Comparison of ENCODE assay signal across 2 cellular contexts in the genomic region with DNA sequence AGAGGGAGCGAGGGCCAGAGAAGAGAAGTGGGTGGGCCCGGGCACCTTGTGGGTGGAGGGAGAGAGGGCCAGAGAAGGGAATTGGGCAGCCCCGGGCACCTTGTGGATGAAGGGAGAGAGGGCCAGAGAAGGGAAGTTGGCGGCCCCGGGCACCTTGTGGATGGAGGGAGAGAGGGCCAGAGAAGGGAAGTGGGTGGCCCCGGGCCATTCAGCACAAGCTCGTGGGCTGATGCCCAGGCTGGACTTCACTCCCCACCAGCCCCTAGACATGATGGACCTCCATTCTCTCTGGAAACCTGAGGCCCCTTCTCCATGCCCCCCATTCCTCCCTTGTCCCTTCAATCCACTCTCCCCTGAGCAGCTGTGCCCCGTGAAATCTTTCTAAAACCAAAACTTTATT.
TF ChIP-seq lines count a peak whose summit lies in the region.

No MANE protein-coding gene starts in this region.

TF ChIP-seq in SK-N-SH, 30 proteins besides CTCF, POLR2A, EP300 and RAD21:
- TF ChIP-seq, protein P1, sequence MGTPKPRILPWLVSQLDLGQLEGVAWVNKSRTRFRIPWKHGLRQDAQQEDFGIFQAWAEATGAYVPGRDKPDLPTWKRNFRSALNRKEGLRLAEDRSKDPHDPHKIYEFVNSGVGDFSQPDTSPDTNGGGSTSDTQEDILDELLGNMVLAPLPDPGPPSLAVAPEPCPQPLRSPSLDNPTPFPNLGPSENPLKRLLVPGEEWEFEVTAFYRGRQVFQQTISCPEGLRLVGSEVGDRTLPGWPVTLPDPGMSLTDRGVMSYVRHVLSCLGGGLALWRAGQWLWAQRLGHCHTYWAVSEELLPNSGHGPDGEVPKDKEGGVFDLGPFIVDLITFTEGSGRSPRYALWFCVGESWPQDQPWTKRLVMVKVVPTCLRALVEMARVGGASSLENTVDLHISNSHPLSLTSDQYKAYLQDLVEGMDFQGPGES (IDR thresholded peaks at IDR 0.05; ENCODE audit: low read depth, low read length), result no peak
- TF ChIP-seq NFIC (IDR thresholded peaks at IDR 0.05; ENCODE audit: borderline replicate concordance) (no peak), EZH2phosphoT487 (IDR thresholded peaks at IDR 0.05; ENCODE audit: borderline replicate concordance, low read depth) (no peak), CHD2 (IDR thresholded peaks at IDR 0.05; ENCODE audit: low read length, partially characterized antibody) (no peak), RCOR1 (IDR thresholded peaks at IDR 0.05; ENCODE audit: low read length) (no peak), FOXM1 (IDR thresholded peaks at IDR 0.05; ENCODE audit: low read depth) (no peak), YY1 (IDR thresholded peaks at IDR 0.05; ENCODE audit: low read depth) (no peak), JUND (IDR thresholded peaks at IDR 0.05) (no peak), TEAD4 (IDR thresholded peaks at IDR 0.05; ENCODE audit: borderline replicate concordance, insufficient read depth) (no peak)
- TF ChIP-seq, protein P2, sequence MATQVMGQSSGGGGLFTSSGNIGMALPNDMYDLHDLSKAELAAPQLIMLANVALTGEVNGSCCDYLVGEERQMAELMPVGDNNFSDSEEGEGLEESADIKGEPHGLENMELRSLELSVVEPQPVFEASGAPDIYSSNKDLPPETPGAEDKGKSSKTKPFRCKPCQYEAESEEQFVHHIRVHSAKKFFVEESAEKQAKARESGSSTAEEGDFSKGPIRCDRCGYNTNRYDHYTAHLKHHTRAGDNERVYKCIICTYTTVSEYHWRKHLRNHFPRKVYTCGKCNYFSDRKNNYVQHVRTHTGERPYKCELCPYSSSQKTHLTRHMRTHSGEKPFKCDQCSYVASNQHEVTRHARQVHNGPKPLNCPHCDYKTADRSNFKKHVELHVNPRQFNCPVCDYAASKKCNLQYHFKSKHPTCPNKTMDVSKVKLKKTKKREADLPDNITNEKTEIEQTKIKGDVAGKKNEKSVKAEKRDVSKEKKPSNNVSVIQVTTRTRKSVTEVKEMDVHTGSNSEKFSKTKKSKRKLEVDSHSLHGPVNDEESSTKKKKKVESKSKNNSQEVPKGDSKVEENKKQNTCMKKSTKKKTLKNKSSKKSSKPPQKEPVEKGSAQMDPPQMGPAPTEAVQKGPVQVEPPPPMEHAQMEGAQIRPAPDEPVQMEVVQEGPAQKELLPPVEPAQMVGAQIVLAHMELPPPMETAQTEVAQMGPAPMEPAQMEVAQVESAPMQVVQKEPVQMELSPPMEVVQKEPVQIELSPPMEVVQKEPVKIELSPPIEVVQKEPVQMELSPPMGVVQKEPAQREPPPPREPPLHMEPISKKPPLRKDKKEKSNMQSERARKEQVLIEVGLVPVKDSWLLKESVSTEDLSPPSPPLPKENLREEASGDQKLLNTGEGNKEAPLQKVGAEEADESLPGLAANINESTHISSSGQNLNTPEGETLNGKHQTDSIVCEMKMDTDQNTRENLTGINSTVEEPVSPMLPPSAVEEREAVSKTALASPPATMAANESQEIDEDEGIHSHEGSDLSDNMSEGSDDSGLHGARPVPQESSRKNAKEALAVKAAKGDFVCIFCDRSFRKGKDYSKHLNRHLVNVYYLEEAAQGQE (IDR thresholded peaks at IDR 0.05; ENCODE audit: low read depth, low read length), result no peak
- TF ChIP-seq, protein P3, sequence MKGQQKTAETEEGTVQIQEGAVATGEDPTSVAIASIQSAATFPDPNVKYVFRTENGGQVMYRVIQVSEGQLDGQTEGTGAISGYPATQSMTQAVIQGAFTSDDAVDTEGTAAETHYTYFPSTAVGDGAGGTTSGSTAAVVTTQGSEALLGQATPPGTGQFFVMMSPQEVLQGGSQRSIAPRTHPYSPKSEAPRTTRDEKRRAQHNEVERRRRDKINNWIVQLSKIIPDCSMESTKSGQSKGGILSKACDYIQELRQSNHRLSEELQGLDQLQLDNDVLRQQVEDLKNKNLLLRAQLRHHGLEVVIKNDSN (IDR thresholded peaks at IDR 0.05; ENCODE audit: borderline replicate concordance, low read depth), result no peak

TF ChIP-seq in SK-N-SH treated with all-trans-retinoic acid at 6 μM for 48 hours, 23 proteins besides CTCF, POLR2A, EP300 and RAD21:
- TF ChIP-seq, protein P4, sequence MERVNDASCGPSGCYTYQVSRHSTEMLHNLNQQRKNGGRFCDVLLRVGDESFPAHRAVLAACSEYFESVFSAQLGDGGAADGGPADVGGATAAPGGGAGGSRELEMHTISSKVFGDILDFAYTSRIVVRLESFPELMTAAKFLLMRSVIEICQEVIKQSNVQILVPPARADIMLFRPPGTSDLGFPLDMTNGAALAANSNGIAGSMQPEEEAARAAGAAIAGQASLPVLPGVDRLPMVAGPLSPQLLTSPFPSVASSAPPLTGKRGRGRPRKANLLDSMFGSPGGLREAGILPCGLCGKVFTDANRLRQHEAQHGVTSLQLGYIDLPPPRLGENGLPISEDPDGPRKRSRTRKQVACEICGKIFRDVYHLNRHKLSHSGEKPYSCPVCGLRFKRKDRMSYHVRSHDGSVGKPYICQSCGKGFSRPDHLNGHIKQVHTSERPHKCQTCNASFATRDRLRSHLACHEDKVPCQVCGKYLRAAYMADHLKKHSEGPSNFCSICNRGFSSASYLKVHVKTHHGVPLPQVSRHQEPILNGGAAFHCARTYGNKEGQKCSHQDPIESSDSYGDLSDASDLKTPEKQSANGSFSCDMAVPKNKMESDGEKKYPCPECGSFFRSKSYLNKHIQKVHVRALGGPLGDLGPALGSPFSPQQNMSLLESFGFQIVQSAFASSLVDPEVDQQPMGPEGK (CRISPR knock-in tag; IDR thresholded peaks at IDR 0.05; ENCODE audit: borderline replicate concordance), result no peak
- TF ChIP-seq ZNF565 (CRISPR knock-in tag; conservative IDR thresholded peaks at IDR 0.05; ENCODE audit: low read depth) (no peak), ISL1 (CRISPR knock-in tag; IDR thresholded peaks at IDR 0.05) (no peak), OSR1 (CRISPR knock-in tag; IDR thresholded peaks at IDR 0.05) (no peak), ZNF70 (CRISPR knock-in tag; IDR thresholded peaks at IDR 0.05) (no peak), ZFP3 (CRISPR knock-in tag; IDR thresholded peaks at IDR 0.05) (no peak), SNAI2 (CRISPR knock-in tag; IDR thresholded peaks at IDR 0.05) (no peak), GLIS3 (CRISPR knock-in tag; IDR thresholded peaks at IDR 0.05) (no peak)
- TF ChIP-seq, protein P5, sequence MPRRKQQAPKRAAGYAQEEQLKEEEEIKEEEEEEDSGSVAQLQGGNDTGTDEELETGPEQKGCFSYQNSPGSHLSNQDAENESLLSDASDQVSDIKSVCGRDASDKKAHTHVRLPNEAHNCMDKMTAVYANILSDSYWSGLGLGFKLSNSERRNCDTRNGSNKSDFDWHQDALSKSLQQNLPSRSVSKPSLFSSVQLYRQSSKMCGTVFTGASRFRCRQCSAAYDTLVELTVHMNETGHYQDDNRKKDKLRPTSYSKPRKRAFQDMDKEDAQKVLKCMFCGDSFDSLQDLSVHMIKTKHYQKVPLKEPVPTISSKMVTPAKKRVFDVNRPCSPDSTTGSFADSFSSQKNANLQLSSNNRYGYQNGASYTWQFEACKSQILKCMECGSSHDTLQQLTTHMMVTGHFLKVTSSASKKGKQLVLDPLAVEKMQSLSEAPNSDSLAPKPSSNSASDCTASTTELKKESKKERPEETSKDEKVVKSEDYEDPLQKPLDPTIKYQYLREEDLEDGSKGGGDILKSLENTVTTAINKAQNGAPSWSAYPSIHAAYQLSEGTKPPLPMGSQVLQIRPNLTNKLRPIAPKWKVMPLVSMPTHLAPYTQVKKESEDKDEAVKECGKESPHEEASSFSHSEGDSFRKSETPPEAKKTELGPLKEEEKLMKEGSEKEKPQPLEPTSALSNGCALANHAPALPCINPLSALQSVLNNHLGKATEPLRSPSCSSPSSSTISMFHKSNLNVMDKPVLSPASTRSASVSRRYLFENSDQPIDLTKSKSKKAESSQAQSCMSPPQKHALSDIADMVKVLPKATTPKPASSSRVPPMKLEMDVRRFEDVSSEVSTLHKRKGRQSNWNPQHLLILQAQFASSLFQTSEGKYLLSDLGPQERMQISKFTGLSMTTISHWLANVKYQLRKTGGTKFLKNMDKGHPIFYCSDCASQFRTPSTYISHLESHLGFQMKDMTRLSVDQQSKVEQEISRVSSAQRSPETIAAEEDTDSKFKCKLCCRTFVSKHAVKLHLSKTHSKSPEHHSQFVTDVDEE (CRISPR knock-in tag; IDR thresholded peaks at IDR 0.05), result no peak
- TF ChIP-seq, protein P6, sequence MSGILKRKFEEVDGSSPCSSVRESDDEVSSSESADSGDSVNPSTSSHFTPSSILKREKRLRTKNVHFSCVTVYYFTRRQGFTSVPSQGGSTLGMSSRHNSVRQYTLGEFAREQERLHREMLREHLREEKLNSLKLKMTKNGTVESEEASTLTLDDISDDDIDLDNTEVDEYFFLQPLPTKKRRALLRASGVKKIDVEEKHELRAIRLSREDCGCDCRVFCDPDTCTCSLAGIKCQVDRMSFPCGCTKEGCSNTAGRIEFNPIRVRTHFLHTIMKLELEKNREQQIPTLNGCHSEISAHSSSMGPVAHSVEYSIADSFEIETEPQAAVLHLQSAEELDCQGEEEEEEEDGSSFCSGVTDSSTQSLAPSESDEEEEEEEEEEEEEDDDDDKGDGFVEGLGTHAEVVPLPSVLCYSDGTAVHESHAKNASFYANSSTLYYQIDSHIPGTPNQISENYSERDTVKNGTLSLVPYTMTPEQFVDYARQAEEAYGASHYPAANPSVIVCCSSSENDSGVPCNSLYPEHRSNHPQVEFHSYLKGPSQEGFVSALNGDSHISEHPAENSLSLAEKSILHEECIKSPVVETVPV (CRISPR knock-in tag; IDR thresholded peaks at IDR 0.05), result no peak
